Comparison of ENCODE assay signal across 10 cellular contexts in the genomic region with DNA sequence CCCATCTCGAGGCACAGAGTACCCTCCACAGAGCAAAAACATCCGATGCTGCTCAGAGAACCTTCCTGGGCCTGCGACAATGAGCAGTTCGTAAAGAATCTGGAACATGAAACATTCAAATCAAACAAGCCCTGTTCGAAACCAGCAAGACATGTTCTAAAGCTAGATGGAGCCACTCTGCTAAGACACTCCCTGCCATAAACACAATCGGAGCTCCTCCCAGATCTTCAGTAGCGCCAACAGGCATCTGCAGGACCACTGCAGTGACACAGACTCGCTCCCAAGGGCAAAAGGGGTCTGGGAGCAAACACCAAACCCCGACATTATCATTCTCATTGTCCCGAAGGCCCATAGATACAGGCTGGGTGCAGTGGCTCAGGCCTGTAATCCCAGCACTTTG.
DNase-seq lines count a peak whose midpoint lies in the region; ATAC-seq and TF ChIP-seq lines count a peak whose summit lies in the region.
"Had no signal": no experiment of that assay in that cellular context is flagged by ENCODE, and none has a peak within 500 bp of the region (broad histone marks: within the 10 kb centered on the region; RNA-seq: fewer than 3 reads in every experiment).

No MANE protein-coding gene starts in this region.

- H3K4me1 ChIP-seq in adipocyte (ENCODE audit: control insufficient read depth, insufficient read depth, low read length) (peaks cover 38% of the 10 kb centered on the region), heart left ventricle (peaks cover 0 to 56% (median 37%) of the 10 kb centered on the region in 12 donors), rectal smooth muscle tissue (ENCODE audit: control insufficient read depth, insufficient read depth, low read length) (peaks cover 11% of the 10 kb centered on the region)

- ATAC-seq in heart left ventricle (peak; percentile 63 to 78 (median 72)), GM21360 (IDR thresholded peaks at IDR 0.05; ENCODE audit: unreplicated experiment) (no peak)

- H3K9ac ChIP-seq in adipocyte (ENCODE audit: low read length) (peak overlapping the region; percentile 79), rectal smooth muscle tissue (ENCODE audit: low read length) (no peak overlapping the region)

- peaks cover 4% of the 10 kb centered on the region for H3K36me3 ChIP-seq in adipocyte (ENCODE audit: control insufficient read depth, insufficient read depth, low read length, severe bottlenecking)
- H3K36me3 ChIP-seq in heart left ventricle: peaks cover 0 to 6% (median 0%) of the 10 kb centered on the region in 9 donors
- no peaks in the 10 kb centered on the region for H3K36me3 ChIP-seq in rectal smooth muscle tissue (ENCODE audit: control insufficient read depth, insufficient read depth, low read length)

- TF ChIP-seq POLR2A in heart left ventricle (IDR thresholded peaks at IDR 0.05): no peak

- peak in 9 of 12 donors; percentile 16 to 57 (median 36) for TF ChIP-seq CTCF in heart left ventricle (IDR thresholded peaks at IDR 0.05)

- intact Hi-C loops in heart left ventricle (cut with DNase I): loop anchor here in 7 of 10 donors (2.0 to 10.0 kb wide), 12 partner anchors 46 to 236 kb away; a partner anchor contains a TSS

- DNase-seq in AG20443 (ENCODE audit: low spot score) (peak; percentile 76), adipocyte (ENCODE audit: low read depth) (no peak), heart left ventricle (peak in 4 of 5 donors; percentile 37 to 64 (median 50)), NCI-H1092 treated with DMSO at 0.1 percent for 48 hours (lab: John Stamatoyannopoulos, UW) (no peak), COLO668 (lab: John Stamatoyannopoulos, UW; ENCODE audit: unreplicated experiment) (no peak)
- DNase-seq in stimulated activated CD4-positive, alpha-beta T cell treated with anti-CD3 and anti-CD28 coated beads, Interleukin-12 subunit alpha, Interleukin-12 subunit beta, amount 100 ng/mL, for 4 hours: no peak
- DNase-seq: hippocampal formation, NCI-H187 had no signal

- H3K27ac ChIP-seq in heart left ventricle: peak overlapping the region; percentile 62 to 91 (median 78)
- H3K27ac ChIP-seq in rectal smooth muscle tissue (ENCODE audit: low read depth, low read length): peak overlapping the region; percentile 61

- H3K27me3 ChIP-seq in adipocyte (replicated peaks; ENCODE audit: control insufficient read depth, insufficient read depth, low read length) (no peaks in the 10 kb centered on the region), heart left ventricle (no peaks in the 10 kb centered on the region), rectal smooth muscle tissue (ENCODE audit: control insufficient read depth, insufficient read depth, low read length) (no peaks in the 10 kb centered on the region)

- H3K9me3 ChIP-seq in adipocyte (ENCODE audit: control insufficient read depth, low read length): no peaks in the 10 kb centered on the region
- no peaks in the 10 kb centered on the region for H3K9me3 ChIP-seq in heart left ventricle

- H3K4me3 ChIP-seq in adipocyte (ENCODE audit: low read length) (peak overlapping the region; percentile 76), heart left ventricle (peak overlapping the region in 9 of 12 donors; percentile 2 to 39 (median 17)), rectal smooth muscle tissue (ENCODE audit: low read length) (peak overlapping the region; percentile 50)

- 38 to 51% (median 43%) methylated on average over 7 to 10 of the region's 10 CpGs for WGBS in heart left ventricle, 4 donors

Comparison
In these comparisons a context has a peak if more than half of its experiments do, and no peak if none do; other contexts are left out.
1. DNase-seq: peak in AG20443 (single experiment) and heart left ventricle (4 of 5); none in adipocyte (single experiment), NCI-H1092 treated with DMSO at 0.1 percent for 48 hours (single experiment), stimulated activated CD4-positive, alpha-beta T cell treated with anti-CD3 and anti-CD28 coated beads, Interleukin-12 subunit alpha, Interleukin-12 subunit beta, amount 100 ng/mL, for 4 hours (single experiment) and COLO668 (single experiment).
2. H3K4me3 ChIP-seq: peak in every context shown above with its lines; median percentile 76 in adipocyte; 50 in rectal smooth muscle tissue; 17 in heart left ventricle.